ENCODE assay signal across 10 cellular contexts in genomic region chr19:34274827-34275625, GRCh38. TPM values are rescaled to one million over a fixed set of nuclear protein-coding genes. Genes with fewer than 3 reads are reported as not detected.
DNase-seq lines count a peak whose midpoint lies in the region; ATAC-seq and TF ChIP-seq lines count a peak whose summit lies in the region.
"Had no signal": no experiment of that assay in that cellular context is flagged by ENCODE, and none has a peak within 500 bp of the region (broad histone marks: within the 10 kb centered on the region; RNA-seq: fewer than 3 reads in every experiment).

No MANE protein-coding gene starts in this region.

- peak overlapping the region; percentile 65 to 71 for H3K27ac ChIP-seq in thoracic aorta
- H3K27ac ChIP-seq: 22Rv1 had no signal

- peaks cover 14 to 80% of the 10 kb centered on the region in 2 donors for H3K4me1 ChIP-seq in thoracic aorta (ENCODE audit: control insufficient read depth in 1 of 2, low read depth in 2 of 2)

- H3K9me3 ChIP-seq in thoracic aorta: no peaks in the 10 kb centered on the region

- TF ChIP-seq CTCF in astrocyte of the cerebellum (IDR thresholded peaks at IDR 0.05; ENCODE audit: low read depth, low read length, missing control alignments): peak; percentile 26
- TF ChIP-seq CTCF in thoracic aorta (IDR thresholded peaks at IDR 0.05): no peak

- peak; percentile 31 for ATAC-seq in thoracic aorta (ENCODE audit: insufficient number of reproducible peaks, low FRiP score, low read depth)
- ATAC-seq in GM18502 (IDR thresholded peaks at IDR 0.05; ENCODE audit: poor library complexity, unreplicated experiment): no peak
- no peak for ATAC-seq in GM18907 (IDR thresholded peaks at IDR 0.05; ENCODE audit: unreplicated experiment)
- ATAC-seq in stimulated activated naive CD8-positive, alpha-beta T cell treated with anti-CD3 and anti-CD28 coated beads, Interleukin-15, Interleukin-2, amounts not matched to agents 100 U/mL and 50 U/mL, for 24 hours: no peak

- no peaks in the 10 kb centered on the region for H3K36me3 ChIP-seq in thoracic aorta

- H3K27me3 ChIP-seq in thoracic aorta (replicated peaks; ENCODE audit: insufficient read depth): no peaks in the 10 kb centered on the region

- H3K4me3 ChIP-seq in astrocyte of the cerebellum (ENCODE audit: low read depth, low read length) (no peak overlapping the region), thoracic aorta (peak overlapping the region; percentile 6)

- in situ Hi-C loops in astrocyte of the cerebellum (cut with HindIII; ENCODE audit: low sequenced_read_pairs): no loop called here

- DNase-seq in NOMO-1 treated with DMSO at 0.1 percent for 48 hours (lab: John Stamatoyannopoulos, UW; ENCODE audit: unreplicated experiment) (peak; percentile 3), NOMO-1 (lab: John Stamatoyannopoulos, UW; ENCODE audit: unreplicated experiment in 2 of 2) (no peak), astrocyte of the cerebellum (ENCODE audit: low read depth) (peak; percentile 90), kidney glomerular epithelial cell (lab: John Stamatoyannopoulos, UW) (peak; percentile 29), thoracic aorta (ENCODE audit: low spot score) (no peak)
- DNase-seq in stimulated activated naive CD8-positive, alpha-beta T cell treated with anti-CD3 and anti-CD28 coated beads, Interleukin-15, Interleukin-2, amounts not matched to agents 100 U/mL and 50 U/mL, for 24 hours: no peak
- DNase-seq: stimulated activated naive CD4-positive, alpha-beta T cell treated with Interleukin-2 at 50 U/mL for 16 hours had no signal

RNA-seq across cellular contexts. Expression of gene GARRE1, which starts 20.7 kb away (rescaled TPM):
- 10 to 100 TPM; 31.4 to 37.5 TPM for total RNA-seq in thoracic aorta

Comparison
In these comparisons a context has a peak if more than half of its experiments do, and no peak if none do; other contexts are left out.
1. DNase-seq: peak in NOMO-1 treated with DMSO at 0.1 percent for 48 hours (single experiment), astrocyte of the cerebellum (single experiment) and kidney glomerular epithelial cell (single experiment); none in NOMO-1 (0 of 2), thoracic aorta (single experiment) and stimulated activated naive CD8-positive, alpha-beta T cell treated with anti-CD3 and anti-CD28 coated beads, Interleukin-15, Interleukin-2, amounts not matched to agents 100 U/mL and 50 U/mL, for 24 hours (single experiment).